18 cellular contexts compared by ENCODE assay signal in genomic region chr1:115277276-115277675, GRCh38.
DNase-seq lines count a peak whose midpoint lies in the region; ATAC-seq, FAIRE-seq and TF ChIP-seq lines count a peak whose summit lies in the region.
"Had no signal": no experiment of that assay in that cellular context is flagged by ENCODE, and none has a peak within 500 bp of the region (broad histone marks: within the 10 kb centered on the region; RNA-seq: fewer than 3 reads in every experiment).

No MANE protein-coding gene starts in this region.

- FAIRE-seq in HTR-8/SVneo (lab: Jason Lieb, UNC) = no peak

- no peaks in the 10 kb centered on the region for H3K4me1 ChIP-seq in prostate gland (replicated peaks)
- H3K4me1 ChIP-seq: right lobe of liver had no signal

- TF ChIP-seq CTCF in cardiac fibroblast (IDR thresholded peaks at IDR 0.05; ENCODE audit: low read depth, low read length) = no peak
- TF ChIP-seq CTCF in prostate gland (IDR thresholded peaks at IDR 0.05) = no peak

- no peak overlapping the region for H3K4me3 ChIP-seq in cardiac fibroblast (replicated peaks in 1 of 2; ENCODE audit: low read depth in 2 of 2, low read length in 2 of 2)
- no peak overlapping the region for H3K4me3 ChIP-seq in skeletal muscle cell (ENCODE audit: low read depth, low read length)
- H3K4me3 ChIP-seq in prostate gland = no peak overlapping the region
- H3K4me3 ChIP-seq: lung, right lobe of liver had no signal

- DNase-seq in activated CD4-positive, CD25-positive, alpha-beta regulatory T cell (lab: John Stamatoyannopoulos, UW) = no peak
- DNase-seq in LHCN-M2 (ENCODE audit: low read depth) (peak; percentile 78), cardiac fibroblast (ENCODE audit: low read depth in 2 of 2) (peak; percentile 52 to 58), skeletal muscle cell (ENCODE audit: low read depth) (peak; percentile 79), prostate gland (ENCODE audit: low spot score) (no peak), pons (ENCODE audit: low spot score) (no peak), HTR-8/SVneo (ENCODE audit: insufficient read length, low spot score) (no peak)
- DNase-seq: activated CD8-positive, alpha-beta memory T cell treated with anti-CD3 and anti-CD28 coated beads for 24 hours; activated naive CD4-positive, alpha-beta T cell; Calu3; cerebellar nuclear complex; Karpas-422; NCI-H187; NCI-H524 treated with DMSO at 0.1 percent for 48 hours; right lobe of liver; stimulated activated naive B cell treated with anti-CD40 and anti-IgM and Interleukin-4, amounts not matched to agents 10 μg/mL and 1 μg/mL and 100 μg/mL, for 72 hours had no signal

- no peaks in the 10 kb centered on the region for H3K27me3 ChIP-seq in prostate gland (replicated peaks; ENCODE audit: insufficient read depth)
- H3K27me3 ChIP-seq: right lobe of liver had no signal

- H3K27ac ChIP-seq in prostate gland = no peak overlapping the region
- H3K27ac ChIP-seq: right lobe of liver had no signal

- no peaks in the 10 kb centered on the region for H3K36me3 ChIP-seq in prostate gland
- H3K36me3 ChIP-seq: right lobe of liver had no signal

- WGBS in prostate gland = 64% methylated on average over 2 of the region's 2 CpGs

- TF ChIP-seq POLR2A in prostate gland (IDR thresholded peaks at IDR 0.05) = no peak

- peak; percentile 48 to 56 for ATAC-seq in activated CD4-positive, CD25-positive, alpha-beta regulatory T cell treated with anti-CD3 and anti-CD28 coated beads, Interleukin-2, amount 50 U/mL, for 24 hours
- ATAC-seq: right lobe of liver; stimulated activated naive B cell treated with anti-CD40 and anti-IgM and Interleukin-4, amounts not matched to agents 10 μg/mL and 1 μg/mL and 100 μg/mL, for 72 hours had no signal

- intact Hi-C loops in prostate gland (cut with DNase I) = no loop called here

- no peaks in the 10 kb centered on the region for H3K9me3 ChIP-seq in prostate gland
- H3K9me3 ChIP-seq: right lobe of liver had no signal

Comparison
In these comparisons a context has a peak if more than half of its experiments do, and no peak if none do; other contexts are left out.
1. DNase-seq: peak in LHCN-M2 (single experiment), cardiac fibroblast (2 of 2) and skeletal muscle cell (single experiment); none in activated CD4-positive, CD25-positive, alpha-beta regulatory T cell (0 of 4), prostate gland (single experiment), pons (single experiment) and HTR-8/SVneo (single experiment).